ENCODE assay signal across 14 cellular contexts in genomic region chr18:55280515-55280914, GRCh38.
DNase-seq lines count a peak whose midpoint lies in the region; ATAC-seq and TF ChIP-seq lines count a peak whose summit lies in the region.
"Had no signal": no experiment of that assay in that cellular context is flagged by ENCODE, and none has a peak within 500 bp of the region (broad histone marks: within the 10 kb centered on the region; RNA-seq: fewer than 3 reads in every experiment).

No MANE protein-coding gene starts in this region.

- no peak for TF ChIP-seq POLR2A in gastrocnemius medialis (IDR thresholded peaks at IDR 0.05)

- H3K4me1 ChIP-seq in gastrocnemius medialis (peaks cover 28 to 48% of the 10 kb centered on the region in 2 donors), GM23248 (ENCODE audit: insufficient read depth) (peaks cover 14% of the 10 kb centered on the region)
- H3K4me1 ChIP-seq: HAP-1 had no signal

- H3K9me2 ChIP-seq in GM23248 (ENCODE audit: insufficient read depth), result no peaks in the 10 kb centered on the region; the same call in 1 of the 2 replicates

- 26 to 38% methylated on average over 2 of the region's 2 CpGs for WGBS in GM23248 (ENCODE audit: low coverage in 1 of 2, low lambda C conversion rate in 2 of 2, missing lambda C conversion rate in 2 of 2), 2 experiments

- intact Hi-C loops in gastrocnemius medialis (cut with DNase I; ENCODE audit: low total_unique reads), result no loop called here

- H3K4me1 Mint-ChIP-seq in activated T-cell treated with anti-CD3 and anti-CD28 coated beads, Interleukin-2, amount 50 U/mL, for 4 hours (ENCODE audit: low read depth), result no peaks in the 10 kb centered on the region

- no peak overlapping the region for H3K4me2 ChIP-seq in GM23248 (ENCODE audit: unreplicated experiment)

- H3K9me3 ChIP-seq in gastrocnemius medialis, result no peaks in the 10 kb centered on the region
- no peaks in the 10 kb centered on the region for H3K9me3 ChIP-seq in GM23248 (ENCODE audit: low read depth)
- H3K9me3 ChIP-seq: adrenal gland, Caco-2, HAP-1, upper lobe of right lung had no signal

- H3K36me3 ChIP-seq in gastrocnemius medialis (peaks cover 0 to 16% of the 10 kb centered on the region in 2 donors), GM23248 (ENCODE audit: low read depth) (no peaks in the 10 kb centered on the region)
- H3K36me3 ChIP-seq: HAP-1 had no signal

- in situ Hi-C loops in gastrocnemius medialis (cut with MboI; ENCODE audit: low sequenced_read_pairs in 4 of 4) (no loop called here), GM23248 (cut with MboI) (no loop called here)

- no peak overlapping the region for H3K9ac ChIP-seq in GM23248

- no peak overlapping the region for H2AFZ ChIP-seq in GM23248

- H3F3A ChIP-seq in GM23248 (ENCODE audit: insufficient read depth), result peaks cover 8% of the 10 kb centered on the region

- H3K4me3 ChIP-seq in gastrocnemius medialis (no peak overlapping the region), GM23248 (no peak overlapping the region)
- H3K4me3 ChIP-seq: adrenal gland, HAP-1, upper lobe of right lung had no signal

- H3K27ac ChIP-seq in gastrocnemius medialis, result peak overlapping the region in 3 of 4 donors; percentile 12 to 49 (median 29)
- H3K27ac ChIP-seq in GM23248, result no peak overlapping the region
- H3K27ac ChIP-seq: adrenal gland, upper lobe of right lung had no signal

- H3K27me3 Mint-ChIP-seq in activated T-cell treated with anti-CD3 and anti-CD28 coated beads, Interleukin-2, amount 50 U/mL, for 4 hours (ENCODE audit: low read depth), result no peaks in the 10 kb centered on the region

- peaks cover 81% of the 10 kb centered on the region for H3K79me2 ChIP-seq in GM23248 (ENCODE audit: insufficient read depth)

- DNase-seq in NCI-H1436 (lab: John Stamatoyannopoulos, UW), result peak; percentile 42
- DNase-seq in NCI-H1436 treated with DMSO at 0.1 percent for 48 hours (lab: John Stamatoyannopoulos, UW), result no peak
- peak; percentile 92 for DNase-seq in NCI-H2171 (lab: John Stamatoyannopoulos, UW)
- DNase-seq in cerebellar cortex (ENCODE audit: low spot score), result peak; percentile 54
- DNase-seq in gastrocnemius medialis, result no peak
- DNase-seq in activated T-cell treated with anti-CD3 and anti-CD28 coated beads, Interleukin-2, amount 50 U/mL, for 4 hours, result no peak
- DNase-seq in GM23248, result no peak
- DNase-seq: activated T-cell treated with anti-CD3 and anti-CD28 coated beads, Interleukin-2, amount 50 U/mL, for 1 hour; Caco-2; MV-4-11; upper lobe of right lung had no signal

- H3K27me3 ChIP-seq in gastrocnemius medialis, result no peaks in the 10 kb centered on the region
- H3K27me3 ChIP-seq in GM23248 (replicated peaks; ENCODE audit: insufficient read depth), result no peaks in the 10 kb centered on the region
- H3K27me3 ChIP-seq: adrenal gland, upper lobe of right lung had no signal

- H3K36me3 Mint-ChIP-seq in activated T-cell treated with anti-CD3 and anti-CD28 coated beads, Interleukin-2, amount 50 U/mL, for 4 hours (ENCODE audit: insufficient read depth), result no peaks in the 10 kb centered on the region

- no peak for ATAC-seq in gastrocnemius medialis
- no peak for ATAC-seq in GM18498 (IDR thresholded peaks at IDR 0.05; ENCODE audit: unreplicated experiment)
- ATAC-seq in activated T-cell treated with anti-CD3 and anti-CD28 coated beads, Interleukin-2, amount 50 U/mL, for 4 hours, result no peak
- ATAC-seq: upper lobe of right lung had no signal

- no peaks in the 10 kb centered on the region for H4K20me1 ChIP-seq in GM23248 (ENCODE audit: insufficient read depth)

- H3K4me3 Mint-ChIP-seq in activated T-cell treated with anti-CD3 and anti-CD28 coated beads, Interleukin-2, amount 50 U/mL, for 4 hours, result no peak overlapping the region

- no peaks in the 10 kb centered on the region for H3K9me3 Mint-ChIP-seq in activated T-cell treated with anti-CD3 and anti-CD28 coated beads, Interleukin-2, amount 50 U/mL, for 4 hours

- no peak for TF ChIP-seq CTCF in gastrocnemius medialis (IDR thresholded peaks at IDR 0.05 in 4 of 5, conservative IDR thresholded peaks at IDR 0.05 in 1 of 5)

Comparison
In these comparisons a context has a peak if more than half of its experiments do, and no peak if none do; other contexts are left out.
1. DNase-seq: peak in NCI-H1436 (single experiment), NCI-H2171 (single experiment) and cerebellar cortex (single experiment); none in NCI-H1436 treated with DMSO at 0.1 percent for 48 hours (single experiment), gastrocnemius medialis (0 of 2), activated T-cell treated with anti-CD3 and anti-CD28 coated beads, Interleukin-2, amount 50 U/mL, for 4 hours (single experiment) and GM23248 (single experiment).